ENCODE assay signal across 1 cellular context in the genomic region with DNA sequence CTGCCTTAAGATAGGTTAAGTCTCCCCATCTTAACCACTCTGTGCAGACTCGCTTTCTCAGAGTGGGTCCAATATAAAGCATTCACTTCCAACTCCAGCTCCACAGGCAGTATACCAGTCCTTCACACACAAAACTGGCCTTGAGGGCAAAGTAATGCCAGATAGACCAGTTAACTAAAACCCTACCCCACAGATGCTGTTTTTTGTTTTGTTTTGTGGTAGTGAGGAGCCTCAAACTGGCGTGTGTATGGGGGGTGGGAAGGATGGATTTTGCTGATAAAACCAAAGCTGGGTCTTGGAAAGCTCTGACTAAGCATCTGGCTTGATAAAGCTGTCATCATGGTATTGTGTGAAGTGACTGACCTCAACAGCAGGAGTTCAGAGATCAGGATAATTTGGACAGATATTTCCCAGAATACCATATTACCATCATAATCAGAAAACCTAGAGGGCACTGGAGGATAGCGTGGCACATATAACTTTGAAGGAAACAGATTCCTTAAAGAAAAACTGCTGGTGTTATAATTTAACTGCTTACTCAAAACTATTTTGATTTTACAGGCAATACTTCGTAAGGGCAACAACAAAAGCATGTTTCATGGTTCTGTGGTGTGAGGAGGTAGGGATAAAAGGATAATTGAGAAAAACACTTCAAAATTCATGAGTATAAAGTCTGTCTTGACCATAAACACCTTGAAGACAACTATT.
A peak's percentile ranks its signal among the peaks of the same experiment; 100 is the strongest.
TF ChIP-seq lines count a peak whose summit lies in the region.

No MANE protein-coding gene starts in this region.

TF ChIP-seq in K562, 482 proteins besides CTCF, POLR2A, EP300 and RAD21 (continued from another document and continues in another):
- TF ChIP-seq EZH2 (IDR thresholded peaks at IDR 0.05; ENCODE audit: borderline replicate concordance, low read depth, low read length) (no peak), GATAD2B (IDR thresholded peaks at IDR 0.05; ENCODE audit: borderline replicate concordance) (peak; percentile 82; the same call in 1 of the 2 replicates), ZNF75A (CRISPR knock-in tag; IDR thresholded peaks at IDR 0.05) (no peak), GATA2 (CRISPR knock-in tag; IDR thresholded peaks at IDR 0.05) (peak; percentile 94), ZNF282 (CRISPR knock-in tag; IDR thresholded peaks at IDR 0.05) (no peak), ZNF436 (CRISPR knock-in tag; IDR thresholded peaks at IDR 0.05) (no peak), MEF2D (tag; conservative IDR thresholded peaks at IDR 0.05; ENCODE audit: low read depth) (peak; percentile 84), ZNF830 (CRISPR knock-in tag; IDR thresholded peaks at IDR 0.05) (no peak), HNRNPH1 (optimal IDR thresholded peaks at IDR 0.05; ENCODE audit: low read depth, low read length) (no peak), ZNF561 (CRISPR knock-in tag; conservative IDR thresholded peaks at IDR 0.05) (no peak), NR2F6 (CRISPR knock-in tag; IDR thresholded peaks at IDR 0.05) (no peak), SMC3 (conservative IDR thresholded peaks at IDR 0.05; ENCODE audit: insufficient read depth, low read depth, low read length) (no peak), POU5F1 (IDR thresholded peaks at IDR 0.05; ENCODE audit: borderline replicate concordance, low read depth, low read length, partially characterized antibody) (no peak), SLC30A9 (CRISPR knock-in tag; IDR thresholded peaks at IDR 0.05) (no peak), NCOA2 (IDR thresholded peaks at IDR 0.05; ENCODE audit: partially characterized antibody in 2 of 2) (peak; percentile 71 to 86), TARDBP (IDR thresholded peaks at IDR 0.05) (0 out of 2 replicates have a peak, but pooled peaks have one; percentile 57), ZNF12 (CRISPR knock-in tag; IDR thresholded peaks at IDR 0.05) (peak; percentile 98), ZNF212 (CRISPR knock-in tag; IDR thresholded peaks at IDR 0.05) (no peak), ILF3 (IDR thresholded peaks at IDR 0.05; ENCODE audit: borderline replicate concordance) (no peak), KLF1 (tag; IDR thresholded peaks at IDR 0.05) (no peak), HMGXB4 (CRISPR knock-in tag; IDR thresholded peaks at IDR 0.05) (no peak), KLF13 (tag; IDR thresholded peaks at IDR 0.05; ENCODE audit: borderline replicate concordance, low read depth) (no peak), ZNF232 (CRISPR knock-in tag; IDR thresholded peaks at IDR 0.05) (no peak), THAP12 (CRISPR knock-in tag; IDR thresholded peaks at IDR 0.05) (no peak), ZKSCAN1 (IDR thresholded peaks at IDR 0.05; ENCODE audit: low read depth, low read length) (peak; percentile 87), PCBP2 (IDR thresholded peaks at IDR 0.05; ENCODE audit: low read depth, low read length, poor library complexity, severe bottlenecking) (no peak), ZNF384 (IDR thresholded peaks at IDR 0.05; ENCODE audit: low read depth, low read length) (no peak), ZNF583 (CRISPR knock-in tag; IDR thresholded peaks at IDR 0.05) (no peak), SIN3A (IDR thresholded peaks at IDR 0.05; ENCODE audit: borderline replicate concordance in 2 of 2, control insufficient read depth in 1 of 2, low read depth in 2 of 2, low read length in 2 of 2) (no peak), TSC22D4 (tag; IDR thresholded peaks at IDR 0.05) (no peak), ETS2 (tag; IDR thresholded peaks at IDR 0.05; ENCODE audit: borderline replicate concordance, poor library complexity, severe bottlenecking) (no peak), CBX5 (IDR thresholded peaks at IDR 0.05; ENCODE audit: borderline replicate concordance, low read depth) (no peak), ZBTB1 (CRISPR knock-in tag; IDR thresholded peaks at IDR 0.05; ENCODE audit: borderline replicate concordance, low read depth) (no peak), USF1 (CRISPR knock-in tag; IDR thresholded peaks at IDR 0.05) (no peak), BRF1 (IDR thresholded peaks at IDR 0.05; ENCODE audit: borderline replicate concordance, extremely low read depth, insufficient read length) (no peak), ZNF431 (CRISPR knock-in tag; IDR thresholded peaks at IDR 0.05) (no peak), C11orf30 (IDR thresholded peaks at IDR 0.05; ENCODE audit: low read depth) (peak; percentile 91), HLTF (IDR thresholded peaks at IDR 0.05) (no peak), RBM17 (IDR thresholded peaks at IDR 0.05; ENCODE audit: borderline replicate concordance, low read depth, low read length) (no peak), STAT5B (CRISPR knock-in tag; IDR thresholded peaks at IDR 0.05) (no peak), NBN (IDR thresholded peaks at IDR 0.05; ENCODE audit: low read depth) (peak; percentile 94), MTA2 (IDR thresholded peaks at IDR 0.05; ENCODE audit: low read depth) (peak; percentile 90), L3MBTL2 (IDR thresholded peaks at IDR 0.05) (peak; percentile 28; the same call in 1 of the 2 replicates), TAF9B (IDR thresholded peaks at IDR 0.05; ENCODE audit: partially characterized antibody) (peak; percentile 31), DPF2 (IDR thresholded peaks at IDR 0.05) (peak; percentile 97), BACH1 (tag; IDR thresholded peaks at IDR 0.05) (peak; percentile 88), CHD1 (IDR thresholded peaks at IDR 0.05; ENCODE audit: low read length) (no peak)
- TF ChIP-seq, protein P1, sequence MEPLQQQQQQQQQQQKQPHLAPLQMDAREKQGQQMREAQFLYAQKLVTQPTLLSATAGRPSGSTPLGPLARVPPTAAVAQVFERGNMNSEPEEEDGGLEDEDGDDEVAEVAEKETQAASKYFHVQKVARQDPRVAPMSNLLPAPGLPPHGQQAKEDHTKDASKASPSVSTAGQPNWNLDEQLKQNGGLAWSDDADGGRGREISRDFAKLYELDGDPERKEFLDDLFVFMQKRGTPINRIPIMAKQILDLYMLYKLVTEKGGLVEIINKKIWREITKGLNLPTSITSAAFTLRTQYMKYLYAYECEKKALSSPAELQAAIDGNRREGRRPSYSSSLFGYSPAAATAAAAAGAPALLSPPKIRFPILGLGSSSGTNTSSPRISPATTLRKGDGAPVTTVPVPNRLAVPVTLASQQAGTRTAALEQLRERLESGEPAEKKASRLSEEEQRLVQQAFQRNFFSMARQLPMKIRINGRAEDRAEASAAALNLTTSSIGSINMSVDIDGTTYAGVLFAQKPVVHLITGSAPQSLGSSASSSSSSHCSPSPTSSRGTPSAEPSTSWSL (CRISPR knock-in tag; IDR thresholded peaks at IDR 0.05; ENCODE audit: borderline replicate concordance): no peak
- TF ChIP-seq, protein P2, sequence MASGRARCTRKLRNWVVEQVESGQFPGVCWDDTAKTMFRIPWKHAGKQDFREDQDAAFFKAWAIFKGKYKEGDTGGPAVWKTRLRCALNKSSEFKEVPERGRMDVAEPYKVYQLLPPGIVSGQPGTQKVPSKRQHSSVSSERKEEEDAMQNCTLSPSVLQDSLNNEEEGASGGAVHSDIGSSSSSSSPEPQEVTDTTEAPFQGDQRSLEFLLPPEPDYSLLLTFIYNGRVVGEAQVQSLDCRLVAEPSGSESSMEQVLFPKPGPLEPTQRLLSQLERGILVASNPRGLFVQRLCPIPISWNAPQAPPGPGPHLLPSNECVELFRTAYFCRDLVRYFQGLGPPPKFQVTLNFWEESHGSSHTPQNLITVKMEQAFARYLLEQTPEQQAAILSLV (tag; IDR thresholded peaks at IDR 0.05): no peak
- TF ChIP-seq, protein P3, sequence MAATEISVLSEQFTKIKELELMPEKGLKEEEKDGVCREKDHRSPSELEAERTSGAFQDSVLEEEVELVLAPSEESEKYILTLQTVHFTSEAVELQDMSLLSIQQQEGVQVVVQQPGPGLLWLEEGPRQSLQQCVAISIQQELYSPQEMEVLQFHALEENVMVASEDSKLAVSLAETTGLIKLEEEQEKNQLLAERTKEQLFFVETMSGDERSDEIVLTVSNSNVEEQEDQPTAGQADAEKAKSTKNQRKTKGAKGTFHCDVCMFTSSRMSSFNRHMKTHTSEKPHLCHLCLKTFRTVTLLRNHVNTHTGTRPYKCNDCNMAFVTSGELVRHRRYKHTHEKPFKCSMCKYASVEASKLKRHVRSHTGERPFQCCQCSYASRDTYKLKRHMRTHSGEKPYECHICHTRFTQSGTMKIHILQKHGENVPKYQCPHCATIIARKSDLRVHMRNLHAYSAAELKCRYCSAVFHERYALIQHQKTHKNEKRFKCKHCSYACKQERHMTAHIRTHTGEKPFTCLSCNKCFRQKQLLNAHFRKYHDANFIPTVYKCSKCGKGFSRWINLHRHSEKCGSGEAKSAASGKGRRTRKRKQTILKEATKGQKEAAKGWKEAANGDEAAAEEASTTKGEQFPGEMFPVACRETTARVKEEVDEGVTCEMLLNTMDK (IDR thresholded peaks at IDR 0.05; ENCODE audit: borderline replicate concordance, insufficient read depth, low read depth, low read length, poor library complexity, severe bottlenecking): no peak
- TF ChIP-seq, protein P4, sequence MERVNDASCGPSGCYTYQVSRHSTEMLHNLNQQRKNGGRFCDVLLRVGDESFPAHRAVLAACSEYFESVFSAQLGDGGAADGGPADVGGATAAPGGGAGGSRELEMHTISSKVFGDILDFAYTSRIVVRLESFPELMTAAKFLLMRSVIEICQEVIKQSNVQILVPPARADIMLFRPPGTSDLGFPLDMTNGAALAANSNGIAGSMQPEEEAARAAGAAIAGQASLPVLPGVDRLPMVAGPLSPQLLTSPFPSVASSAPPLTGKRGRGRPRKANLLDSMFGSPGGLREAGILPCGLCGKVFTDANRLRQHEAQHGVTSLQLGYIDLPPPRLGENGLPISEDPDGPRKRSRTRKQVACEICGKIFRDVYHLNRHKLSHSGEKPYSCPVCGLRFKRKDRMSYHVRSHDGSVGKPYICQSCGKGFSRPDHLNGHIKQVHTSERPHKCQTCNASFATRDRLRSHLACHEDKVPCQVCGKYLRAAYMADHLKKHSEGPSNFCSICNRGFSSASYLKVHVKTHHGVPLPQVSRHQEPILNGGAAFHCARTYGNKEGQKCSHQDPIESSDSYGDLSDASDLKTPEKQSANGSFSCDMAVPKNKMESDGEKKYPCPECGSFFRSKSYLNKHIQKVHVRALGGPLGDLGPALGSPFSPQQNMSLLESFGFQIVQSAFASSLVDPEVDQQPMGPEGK (CRISPR knock-in tag; IDR thresholded peaks at IDR 0.05; ENCODE audit: borderline replicate concordance): no peak
- TF ChIP-seq, protein P5, sequence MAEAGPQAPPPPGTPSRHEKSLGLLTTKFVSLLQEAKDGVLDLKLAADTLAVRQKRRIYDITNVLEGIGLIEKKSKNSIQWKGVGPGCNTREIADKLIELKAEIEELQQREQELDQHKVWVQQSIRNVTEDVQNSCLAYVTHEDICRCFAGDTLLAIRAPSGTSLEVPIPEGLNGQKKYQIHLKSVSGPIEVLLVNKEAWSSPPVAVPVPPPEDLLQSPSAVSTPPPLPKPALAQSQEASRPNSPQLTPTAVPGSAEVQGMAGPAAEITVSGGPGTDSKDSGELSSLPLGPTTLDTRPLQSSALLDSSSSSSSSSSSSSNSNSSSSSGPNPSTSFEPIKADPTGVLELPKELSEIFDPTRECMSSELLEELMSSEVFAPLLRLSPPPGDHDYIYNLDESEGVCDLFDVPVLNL (CRISPR knock-in tag; IDR thresholded peaks at IDR 0.05; ENCODE audit: low read depth): no peak
- TF ChIP-seq, protein P6, sequence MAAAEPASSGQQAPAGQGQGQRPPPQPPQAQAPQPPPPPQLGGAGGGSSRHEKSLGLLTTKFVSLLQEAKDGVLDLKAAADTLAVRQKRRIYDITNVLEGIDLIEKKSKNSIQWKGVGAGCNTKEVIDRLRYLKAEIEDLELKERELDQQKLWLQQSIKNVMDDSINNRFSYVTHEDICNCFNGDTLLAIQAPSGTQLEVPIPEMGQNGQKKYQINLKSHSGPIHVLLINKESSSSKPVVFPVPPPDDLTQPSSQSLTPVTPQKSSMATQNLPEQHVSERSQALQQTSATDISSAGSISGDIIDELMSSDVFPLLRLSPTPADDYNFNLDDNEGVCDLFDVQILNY (CRISPR knock-in tag; IDR thresholded peaks at IDR 0.05): no peak
- TF ChIP-seq, protein P7, sequence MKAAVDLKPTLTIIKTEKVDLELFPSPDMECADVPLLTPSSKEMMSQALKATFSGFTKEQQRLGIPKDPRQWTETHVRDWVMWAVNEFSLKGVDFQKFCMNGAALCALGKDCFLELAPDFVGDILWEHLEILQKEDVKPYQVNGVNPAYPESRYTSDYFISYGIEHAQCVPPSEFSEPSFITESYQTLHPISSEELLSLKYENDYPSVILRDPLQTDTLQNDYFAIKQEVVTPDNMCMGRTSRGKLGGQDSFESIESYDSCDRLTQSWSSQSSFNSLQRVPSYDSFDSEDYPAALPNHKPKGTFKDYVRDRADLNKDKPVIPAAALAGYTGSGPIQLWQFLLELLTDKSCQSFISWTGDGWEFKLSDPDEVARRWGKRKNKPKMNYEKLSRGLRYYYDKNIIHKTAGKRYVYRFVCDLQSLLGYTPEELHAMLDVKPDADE (conservative IDR thresholded peaks at IDR 0.05; ENCODE audit: control insufficient read depth, low read depth, low read length): no peak
